23 cellular contexts compared by ENCODE assay signal in genomic region chr17:6204203-6204722, GRCh38.
DNase-seq lines count a peak whose midpoint lies in the region; ATAC-seq and TF ChIP-seq lines count a peak whose summit lies in the region.
"Had no signal": no experiment of that assay in that cellular context is flagged by ENCODE, and none has a peak within 500 bp of the region (broad histone marks: within the 10 kb centered on the region; RNA-seq: fewer than 3 reads in every experiment).

No MANE protein-coding gene starts in this region.

- H3K27me3 ChIP-seq in neuronal stem cell (ENCODE audit: control insufficient read depth in 3 of 3, insufficient read depth in 3 of 3, low read depth in 1 of 3, low read length in 3 of 3), result no peaks in the 10 kb centered on the region
- H3K27me3 ChIP-seq: BE2C, BLaER1 had no signal

- no peak overlapping the region for H3K14ac ChIP-seq in neuronal stem cell (ENCODE audit: low read length)

- peaks cover 29% of the 10 kb centered on the region for H3K27me3 Mint-ChIP-seq in osteocyte (ENCODE audit: unreplicated experiment)
- H3K27me3 Mint-ChIP-seq: CD4-positive, CD25-positive, alpha-beta regulatory T cell had no signal

- H2AFZ ChIP-seq in neuronal stem cell (ENCODE audit: low read length), result no peak overlapping the region

- no peak overlapping the region for H3K9ac ChIP-seq in neuronal stem cell (ENCODE audit: low read depth, low read length, poor library complexity)
- H3K9ac ChIP-seq: BLaER1 had no signal

- no peak overlapping the region for H2BK12ac ChIP-seq in neuronal stem cell (ENCODE audit: low read length)

- TF ChIP-seq CTCF in osteocyte (IDR thresholded peaks at IDR 0.05), result no peak

- H3K4me1 ChIP-seq in neuronal stem cell (ENCODE audit: control insufficient read depth in 2 of 2, insufficient read depth in 1 of 2, low read depth in 1 of 2, low read length in 2 of 2), result peaks cover 7 to 9% of the 10 kb centered on the region in 2 donors
- H3K4me1 ChIP-seq: BE2C, BLaER1 had no signal

- no peaks in the 10 kb centered on the region for H3K36me3 Mint-ChIP-seq in osteocyte (ENCODE audit: unreplicated experiment)
- H3K36me3 Mint-ChIP-seq: CD14-positive monocyte; CD4-positive, alpha-beta memory T cell; CD4-positive, CD25-positive, alpha-beta regulatory T cell; CD8-positive, alpha-beta memory T cell had no signal

- H3K4me3 Mint-ChIP-seq in osteocyte (ENCODE audit: unreplicated experiment), result no peak overlapping the region
- H3K4me3 Mint-ChIP-seq: CD14-positive monocyte; CD4-positive, alpha-beta memory T cell; CD4-positive, CD25-positive, alpha-beta regulatory T cell; CD8-positive, alpha-beta memory T cell had no signal

- H2BK15ac ChIP-seq in neuronal stem cell (ENCODE audit: low read length), result no peak overlapping the region

- H3K4ac ChIP-seq in neuronal stem cell (ENCODE audit: low read length), result no peak overlapping the region

- no peak for ATAC-seq in HG02973 (IDR thresholded peaks at IDR 0.05; ENCODE audit: unreplicated experiment)
- ATAC-seq: GM12878 had no signal

- H3K18ac ChIP-seq in neuronal stem cell (ENCODE audit: low read length), result no peak overlapping the region

- H3K27ac Mint-ChIP-seq in osteocyte (ENCODE audit: unreplicated experiment), result no peak overlapping the region
- H3K27ac Mint-ChIP-seq: CD14-positive monocyte; CD4-positive, alpha-beta memory T cell; CD4-positive, CD25-positive, alpha-beta regulatory T cell had no signal

- H3K9me3 ChIP-seq in neuronal stem cell (replicated peaks in 1 of 2; ENCODE audit: control insufficient read depth in 2 of 2, insufficient read depth in 1 of 2, low read depth in 1 of 2, low read length in 2 of 2), result peaks cover 2% of the 10 kb centered on the region in 2 donors
- H3K9me3 ChIP-seq: BE2C, BLaER1 had no signal

- H3K4me2 ChIP-seq in neuronal stem cell (ENCODE audit: insufficient read depth, low read length, poor library complexity, severe bottlenecking), result no peak overlapping the region
- H3K4me2 ChIP-seq: BLaER1 had no signal

- DNase-seq in NCI-H82 (lab: John Stamatoyannopoulos, UW) (peak; percentile 49), NCI-H82 treated with DMSO at 0.1 percent for 48 hours (lab: John Stamatoyannopoulos, UW; ENCODE audit: unreplicated experiment) (no peak), osteocyte (ENCODE audit: extremely low spot score, unreplicated experiment) (peak; percentile 23), neuronal stem cell (ENCODE audit: low spot score) (no peak)
- DNase-seq: ACHN; BE2C; C1 segment of cervical spinal cord; CD4-positive, alpha-beta memory T cell; CD4-positive, CD25-positive, alpha-beta regulatory T cell; CD8-positive, alpha-beta memory T cell; COR-L47; DMS 273 treated with DMSO at 0.1 percent for 48 hours; DMS153; DMS53; DMS79; DND-41; EL; GDM1 had no signal

- no peaks in the 10 kb centered on the region for H3K79me1 ChIP-seq in neuronal stem cell (ENCODE audit: low read depth, low read length)

- no peak overlapping the region for H3K23ac ChIP-seq in neuronal stem cell (ENCODE audit: low read depth, low read length, poor library complexity)

- H3K4me1 Mint-ChIP-seq in osteocyte (ENCODE audit: unreplicated experiment), result no peaks in the 10 kb centered on the region
- H3K4me1 Mint-ChIP-seq: CD14-positive monocyte; CD4-positive, alpha-beta memory T cell; CD4-positive, CD25-positive, alpha-beta regulatory T cell; CD8-positive, alpha-beta memory T cell had no signal

- H3K27ac ChIP-seq in neuronal stem cell (replicated peaks; ENCODE audit: low read length), result no peak overlapping the region
- H3K27ac ChIP-seq: 22Rv1, BLaER1 had no signal

- no peak overlapping the region for H4K8ac ChIP-seq in neuronal stem cell (ENCODE audit: low read depth, low read length)

- no peak overlapping the region for H4K91ac ChIP-seq in neuronal stem cell (ENCODE audit: low read depth, low read length, poor library complexity)

- H2BK5ac ChIP-seq in neuronal stem cell (ENCODE audit: low read length), result no peak overlapping the region

- no peak overlapping the region for H3K4me3 ChIP-seq in neuronal stem cell (ENCODE audit: low read length in 2 of 2)
- H3K4me3 ChIP-seq: BLaER1, GM12878 had no signal

- WGBS in neuronal stem cell (ENCODE audit: extremely low coverage in 2 of 2, insufficient read length in 2 of 2, insufficient replicate concordance in 1 of 2), 2 donors, result no CpG with 5 or more reads among the region's 10 CpGs

- H3K36me3 ChIP-seq in neuronal stem cell (replicated peaks in 1 of 2; ENCODE audit: control insufficient read depth in 2 of 2, insufficient read depth in 2 of 2, low read length in 2 of 2), result no peaks in the 10 kb centered on the region
- H3K36me3 ChIP-seq: BE2C, BLaER1 had no signal

- no peak overlapping the region for H2AK5ac ChIP-seq in neuronal stem cell (ENCODE audit: low read depth, low read length)

- H3K9me3 Mint-ChIP-seq in osteocyte (ENCODE audit: unreplicated experiment), result no peaks in the 10 kb centered on the region
- H3K9me3 Mint-ChIP-seq: CD8-positive, alpha-beta memory T cell had no signal

- no peak overlapping the region for H2BK120ac ChIP-seq in neuronal stem cell (ENCODE audit: low read depth, low read length)

Comparison
In these comparisons a context has a peak if more than half of its experiments do, and no peak if none do; other contexts are left out.
1. DNase-seq: peak in NCI-H82 (single experiment) and osteocyte (single experiment); none in NCI-H82 treated with DMSO at 0.1 percent for 48 hours (single experiment) and neuronal stem cell (single experiment).